Comparison of ENCODE assay signal across 1 cellular context in genomic region chr17:37068266-37068665, GRCh38.
TF ChIP-seq lines count a peak whose summit lies in the region.

No MANE protein-coding gene starts in this region.

TF ChIP-seq in WTC11, 78 proteins besides CTCF, POLR2A, EP300 and RAD21 (continued from another document):
- TF ChIP-seq FOXP1 (CRISPR knock-in tag; IDR thresholded peaks at IDR 0.05; ENCODE audit: borderline replicate concordance) (no peak), TP53 (CRISPR knock-in tag; IDR thresholded peaks at IDR 0.05) (no peak), MXD4 (CRISPR knock-in tag; IDR thresholded peaks at IDR 0.05; ENCODE audit: borderline replicate concordance) (no peak), ZNF396 (CRISPR knock-in tag; IDR thresholded peaks at IDR 0.05; ENCODE audit: borderline replicate concordance) (no peak)
- TF ChIP-seq, protein P1, sequence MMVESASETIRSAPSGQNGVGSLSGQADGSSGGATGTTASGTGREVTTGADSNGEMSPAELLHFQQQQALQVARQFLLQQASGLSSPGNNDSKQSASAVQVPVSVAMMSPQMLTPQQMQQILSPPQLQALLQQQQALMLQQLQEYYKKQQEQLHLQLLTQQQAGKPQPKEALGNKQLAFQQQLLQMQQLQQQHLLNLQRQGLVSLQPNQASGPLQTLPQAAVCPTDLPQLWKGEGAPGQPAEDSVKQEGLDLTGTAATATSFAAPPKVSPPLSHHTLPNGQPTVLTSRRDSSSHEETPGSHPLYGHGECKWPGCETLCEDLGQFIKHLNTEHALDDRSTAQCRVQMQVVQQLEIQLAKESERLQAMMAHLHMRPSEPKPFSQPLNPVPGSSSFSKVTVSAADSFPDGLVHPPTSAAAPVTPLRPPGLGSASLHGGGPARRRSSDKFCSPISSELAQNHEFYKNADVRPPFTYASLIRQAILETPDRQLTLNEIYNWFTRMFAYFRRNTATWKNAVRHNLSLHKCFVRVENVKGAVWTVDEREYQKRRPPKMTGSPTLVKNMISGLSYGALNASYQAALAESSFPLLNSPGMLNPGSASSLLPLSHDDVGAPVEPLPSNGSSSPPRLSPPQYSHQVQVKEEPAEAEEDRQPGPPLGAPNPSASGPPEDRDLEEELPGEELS (CRISPR knock-in tag; IDR thresholded peaks at IDR 0.05) = no peak
